17 cellular contexts compared by ENCODE assay signal in the genomic region with DNA sequence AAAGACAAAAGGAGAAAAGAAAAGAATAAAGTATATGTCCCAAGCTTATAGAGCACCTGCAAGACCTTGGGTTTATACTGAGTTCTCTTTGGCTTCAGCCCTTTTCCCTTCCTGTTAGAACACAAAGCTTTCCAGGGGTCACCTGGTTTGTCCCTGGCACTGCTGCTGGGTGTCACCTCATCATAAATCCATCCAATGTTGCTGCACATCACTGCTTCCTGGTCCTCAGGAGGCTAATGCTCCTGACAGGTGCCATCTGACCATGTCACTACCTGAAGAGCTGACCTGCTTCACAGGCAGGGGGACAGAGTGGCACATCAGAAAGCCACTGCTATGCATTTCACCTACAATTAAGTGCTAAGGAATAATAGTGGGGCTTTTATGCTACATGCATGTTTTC.
A peak's percentile ranks its signal among the peaks of the same experiment; 100 is the strongest.
DNase-seq lines count a peak whose midpoint lies in the region; ATAC-seq and TF ChIP-seq lines count a peak whose summit lies in the region.
"Had no signal": no experiment of that assay in that cellular context is flagged by ENCODE, and none has a peak within 500 bp of the region (broad histone marks: within the 10 kb centered on the region; RNA-seq: fewer than 3 reads in every experiment).

No MANE protein-coding gene starts in this region.

- no peaks in the 10 kb centered on the region for H3K27me3 Mint-ChIP-seq in type B pancreatic cell

- peak; percentile 98 for DNase-seq in NCI-H146 (lab: John Stamatoyannopoulos, UW)
- DNase-seq in NCI-H146 treated with DMSO at 0.1 percent for 48 hours (lab: John Stamatoyannopoulos, UW; ENCODE audit: unreplicated experiment), result no peak
- DNase-seq in NCI-H774 (lab: John Stamatoyannopoulos, UW), result peak; percentile 70
- peak; percentile 7 for DNase-seq in left kidney (ENCODE audit: low read depth, low spot score)
- DNase-seq in type B pancreatic cell (ENCODE audit: extremely low spot score, unreplicated experiment), result no peak
- DNase-seq in activated gamma-delta T cell (lab: John Stamatoyannopoulos, UW), result no peak
- DNase-seq: C1 segment of cervical spinal cord, DMS 273 treated with DMSO at 0.1 percent for 48 hours, KBM-7, NCI-H1048, NCI-H187 treated with DMSO at 0.1 percent for 48 hours, NCI-H2171 treated with DMSO at 0.1 percent for 48 hours, NCI-H510A treated with DMSO at 0.1 percent for 48 hours, Right ventricle myocardium superior had no signal

- H3K4me3 Mint-ChIP-seq in type B pancreatic cell, result no peak overlapping the region

- H3K4me1 Mint-ChIP-seq in type B pancreatic cell (ENCODE audit: unreplicated experiment), result peaks cover 13% of the 10 kb centered on the region

- no peak for TF ChIP-seq POLR2A in GM18505 (IDR thresholded peaks at IDR 0.05; ENCODE audit: borderline replicate concordance, extremely low read depth, insufficient read depth, insufficient read length)

- H3K9me3 Mint-ChIP-seq in type B pancreatic cell, result no peaks in the 10 kb centered on the region

- ATAC-seq in GM18505 (IDR thresholded peaks at IDR 0.05; ENCODE audit: unreplicated experiment), result no peak
- no peak for ATAC-seq in SK-N-SH treated with all-trans-retinoic acid at 6 μM for 48 hours
- ATAC-seq: A549 had no signal

- peak overlapping the region; percentile 59 for H3K27ac Mint-ChIP-seq in type B pancreatic cell

- no peaks in the 10 kb centered on the region for H3K36me3 Mint-ChIP-seq in type B pancreatic cell

- no peak for TF ChIP-seq CTCF in type B pancreatic cell (conservative IDR thresholded peaks at IDR 0.05)

TF ChIP-seq in SK-N-SH treated with all-trans-retinoic acid at 6 μM for 48 hours, 23 proteins besides CTCF, POLR2A, EP300 and RAD21:
- no peak for TF ChIP-seq BACH2 (CRISPR knock-in tag; IDR thresholded peaks at IDR 0.05; ENCODE audit: borderline replicate concordance)
- TF ChIP-seq ZNF565 (CRISPR knock-in tag; conservative IDR thresholded peaks at IDR 0.05; ENCODE audit: low read depth), result no peak
- no peak for TF ChIP-seq RARB (CRISPR knock-in tag; IDR thresholded peaks at IDR 0.05)
- TF ChIP-seq, protein P1, sequence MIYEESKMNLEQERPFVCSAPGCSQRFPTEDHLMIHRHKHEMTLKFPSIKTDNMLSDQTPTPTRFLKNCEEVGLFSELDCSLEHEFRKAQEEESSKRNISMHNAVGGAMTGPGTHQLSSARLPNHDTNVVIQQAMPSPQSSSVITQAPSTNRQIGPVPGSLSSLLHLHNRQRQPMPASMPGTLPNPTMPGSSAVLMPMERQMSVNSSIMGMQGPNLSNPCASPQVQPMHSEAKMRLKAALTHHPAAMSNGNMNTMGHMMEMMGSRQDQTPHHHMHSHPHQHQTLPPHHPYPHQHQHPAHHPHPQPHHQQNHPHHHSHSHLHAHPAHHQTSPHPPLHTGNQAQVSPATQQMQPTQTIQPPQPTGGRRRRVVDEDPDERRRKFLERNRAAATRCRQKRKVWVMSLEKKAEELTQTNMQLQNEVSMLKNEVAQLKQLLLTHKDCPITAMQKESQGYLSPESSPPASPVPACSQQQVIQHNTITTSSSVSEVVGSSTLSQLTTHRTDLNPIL (CRISPR knock-in tag; IDR thresholded peaks at IDR 0.05; ENCODE audit: low read depth), result no peak
- TF ChIP-seq, protein P2, sequence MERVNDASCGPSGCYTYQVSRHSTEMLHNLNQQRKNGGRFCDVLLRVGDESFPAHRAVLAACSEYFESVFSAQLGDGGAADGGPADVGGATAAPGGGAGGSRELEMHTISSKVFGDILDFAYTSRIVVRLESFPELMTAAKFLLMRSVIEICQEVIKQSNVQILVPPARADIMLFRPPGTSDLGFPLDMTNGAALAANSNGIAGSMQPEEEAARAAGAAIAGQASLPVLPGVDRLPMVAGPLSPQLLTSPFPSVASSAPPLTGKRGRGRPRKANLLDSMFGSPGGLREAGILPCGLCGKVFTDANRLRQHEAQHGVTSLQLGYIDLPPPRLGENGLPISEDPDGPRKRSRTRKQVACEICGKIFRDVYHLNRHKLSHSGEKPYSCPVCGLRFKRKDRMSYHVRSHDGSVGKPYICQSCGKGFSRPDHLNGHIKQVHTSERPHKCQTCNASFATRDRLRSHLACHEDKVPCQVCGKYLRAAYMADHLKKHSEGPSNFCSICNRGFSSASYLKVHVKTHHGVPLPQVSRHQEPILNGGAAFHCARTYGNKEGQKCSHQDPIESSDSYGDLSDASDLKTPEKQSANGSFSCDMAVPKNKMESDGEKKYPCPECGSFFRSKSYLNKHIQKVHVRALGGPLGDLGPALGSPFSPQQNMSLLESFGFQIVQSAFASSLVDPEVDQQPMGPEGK (CRISPR knock-in tag; IDR thresholded peaks at IDR 0.05; ENCODE audit: borderline replicate concordance), result no peak
- no peak for TF ChIP-seq ZFP30 (CRISPR knock-in tag; IDR thresholded peaks at IDR 0.05)
- TF ChIP-seq PPARA (CRISPR knock-in tag; IDR thresholded peaks at IDR 0.05; ENCODE audit: borderline replicate concordance), result no peak
- TF ChIP-seq ZFP3 (CRISPR knock-in tag; IDR thresholded peaks at IDR 0.05), result no peak
- no peak for TF ChIP-seq TCF4 (CRISPR knock-in tag; IDR thresholded peaks at IDR 0.05; ENCODE audit: borderline replicate concordance)
- no peak for TF ChIP-seq OSR1 (CRISPR knock-in tag; IDR thresholded peaks at IDR 0.05)
- no peak for TF ChIP-seq SNAI2 (CRISPR knock-in tag; IDR thresholded peaks at IDR 0.05)
- TF ChIP-seq ZNF70 (CRISPR knock-in tag; IDR thresholded peaks at IDR 0.05), result no peak
- TF ChIP-seq GLIS3 (CRISPR knock-in tag; IDR thresholded peaks at IDR 0.05), result no peak
- TF ChIP-seq TOX (CRISPR knock-in tag; IDR thresholded peaks at IDR 0.05; ENCODE audit: borderline replicate concordance), result no peak
- TF ChIP-seq, protein P3, sequence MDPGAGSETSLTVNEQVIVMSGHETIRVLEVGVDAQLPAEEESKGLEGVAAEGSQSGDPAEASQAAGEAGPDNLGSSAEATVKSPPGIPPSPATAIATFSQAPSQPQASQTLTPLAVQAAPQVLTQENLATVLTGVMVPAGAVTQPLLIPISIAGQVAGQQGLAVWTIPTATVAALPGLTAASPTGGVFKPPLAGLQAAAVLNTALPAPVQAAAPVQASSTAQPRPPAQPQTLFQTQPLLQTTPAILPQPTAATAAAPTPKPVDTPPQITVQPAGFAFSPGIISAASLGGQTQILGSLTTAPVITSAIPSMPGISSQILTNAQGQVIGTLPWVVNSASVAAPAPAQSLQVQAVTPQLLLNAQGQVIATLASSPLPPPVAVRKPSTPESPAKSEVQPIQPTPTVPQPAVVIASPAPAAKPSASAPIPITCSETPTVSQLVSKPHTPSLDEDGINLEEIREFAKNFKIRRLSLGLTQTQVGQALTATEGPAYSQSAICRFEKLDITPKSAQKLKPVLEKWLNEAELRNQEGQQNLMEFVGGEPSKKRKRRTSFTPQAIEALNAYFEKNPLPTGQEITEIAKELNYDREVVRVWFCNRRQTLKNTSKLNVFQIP (CRISPR knock-in tag; IDR thresholded peaks at IDR 0.05; ENCODE audit: borderline replicate concordance, low read depth), result no peak
- no peak for TF ChIP-seq ISL1 (CRISPR knock-in tag; IDR thresholded peaks at IDR 0.05)

Comparison
In these comparisons a context has a peak if more than half of its experiments do, and no peak if none do; other contexts are left out.
1. DNase-seq: peak in NCI-H146 (single experiment), NCI-H774 (single experiment) and left kidney (single experiment); none in NCI-H146 treated with DMSO at 0.1 percent for 48 hours (single experiment), type B pancreatic cell (single experiment) and activated gamma-delta T cell (single experiment).